Comparison of ENCODE assay signal across 15 cellular contexts in the genomic region with DNA sequence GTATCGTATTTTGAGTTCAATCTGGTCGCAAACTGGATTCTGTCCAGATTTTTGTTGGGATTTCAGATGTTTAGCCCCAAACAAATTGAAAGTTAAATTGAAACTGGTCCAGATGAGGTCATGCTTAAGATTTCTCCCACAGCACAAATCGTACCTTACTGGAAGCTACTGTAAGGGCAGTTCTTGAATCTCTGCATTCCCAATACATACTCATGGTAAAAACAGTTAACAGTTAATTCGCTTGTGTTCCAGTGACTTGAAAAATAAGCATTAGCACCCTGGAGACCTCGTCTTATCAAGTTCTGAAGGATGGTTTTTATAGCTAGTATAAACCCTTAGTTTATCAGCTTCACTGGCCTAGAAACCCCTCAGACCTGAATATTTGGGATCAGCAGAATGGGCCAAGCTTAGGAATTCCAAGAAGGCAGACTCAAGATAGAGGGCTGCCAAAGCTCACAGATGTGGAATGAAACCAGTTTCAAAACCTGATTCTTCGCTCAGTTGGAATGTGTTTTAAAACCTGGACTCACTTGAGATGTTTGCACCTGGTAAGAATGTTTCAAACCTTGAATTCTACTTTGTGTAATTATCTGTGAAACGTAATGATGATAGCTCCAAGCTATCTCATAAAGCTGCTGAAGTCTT.
A peak's percentile ranks its signal among the peaks of the same experiment; 100 is the strongest.
DNase-seq lines count a peak whose midpoint lies in the region; ATAC-seq and TF ChIP-seq lines count a peak whose summit lies in the region.
"Had no signal": no experiment of that assay in that cellular context is flagged by ENCODE, and none has a peak within 500 bp of the region (broad histone marks: within the 10 kb centered on the region; RNA-seq: fewer than 3 reads in every experiment).

No MANE protein-coding gene starts in this region.

- no peaks in the 10 kb centered on the region for H3K9me3 ChIP-seq in OCI-LY1 (ENCODE audit: low read length)
- H3K9me3 ChIP-seq: BLaER1 treated with 17β-estradiol and CSF1 and Interleukin-3, amounts not matched to agents 10 nM and 100 nM; prostate gland had no signal

- H3K27me3 ChIP-seq in OCI-LY1 (ENCODE audit: insufficient read depth, low read length) (no peaks in the 10 kb centered on the region), rectal smooth muscle tissue (ENCODE audit: control insufficient read depth, insufficient read depth, low read length) (no peaks in the 10 kb centered on the region)

- TF ChIP-seq CTCF in OCI-LY1 (IDR thresholded peaks at IDR 0.05; ENCODE audit: low read length) (no peak), fibroblast of the aortic adventitia (IDR thresholded peaks at IDR 0.05; ENCODE audit: insufficient read depth, low read length) (no peak)

- peaks cover 29% of the 10 kb centered on the region; the same call in 1 of the 2 replicates for H3K36me3 ChIP-seq in OCI-LY1 (ENCODE audit: insufficient read depth, low read length)
- no peaks in the 10 kb centered on the region for H3K36me3 ChIP-seq in rectal smooth muscle tissue (ENCODE audit: control insufficient read depth, insufficient read depth, low read length)
- H3K36me3 ChIP-seq: BLaER1 treated with 17β-estradiol and CSF1 and Interleukin-3, amounts not matched to agents 10 nM and 100 nM; prostate gland had no signal

- no peaks in the 10 kb centered on the region for H3K9me2 ChIP-seq in OCI-LY1 (ENCODE audit: low read depth, low read length)

- H4K20me1 ChIP-seq in OCI-LY1 (ENCODE audit: insufficient read depth, low read length): no peaks in the 10 kb centered on the region
- H4K20me1 ChIP-seq: BLaER1 treated with 17β-estradiol and CSF1 and Interleukin-3, amounts not matched to agents 10 nM and 100 nM had no signal

- DNase-seq in GM03348 (ENCODE audit: low spot score) (peak; percentile 21), fibroblast of the aortic adventitia (ENCODE audit: low read depth) (peak; percentile 70), ecto neural progenitor cell (ENCODE audit: low spot score) (no peak), NCI-H1417 (lab: John Stamatoyannopoulos, UW) (no peak)
- DNase-seq: activated CD4-positive, alpha-beta T cell treated with anti-CD3 and anti-CD28 coated beads, Interleukin-2, amount 50 U/mL, for 1 hour; GDM1; midbrain; OCI-M1; stimulated activated CD4-positive, alpha-beta T cell treated with anti-CD3 and anti-CD28 coated beads, Interleukin-4, amount 100 ng/mL, for 4 hours had no signal

- H3F3A ChIP-seq in OCI-LY1 (ENCODE audit: insufficient read depth, low read length): no peaks in the 10 kb centered on the region

- H3K4me3 ChIP-seq in OCI-LY1 (ENCODE audit: low read depth, low read length, poor library complexity, severe bottlenecking) (no peak overlapping the region), fibroblast of the aortic adventitia (ENCODE audit: low read depth, low read length) (no peak overlapping the region), rectal smooth muscle tissue (ENCODE audit: low read length) (no peak overlapping the region)
- H3K4me3 ChIP-seq: BLaER1 treated with 17β-estradiol and CSF1 and Interleukin-3, amounts not matched to agents 10 nM and 100 nM; prostate gland had no signal

- H3K4me1 ChIP-seq in OCI-LY1 (ENCODE audit: insufficient read depth, low read length, severe bottlenecking): peaks cover 90% of the 10 kb centered on the region
- peaks cover 18% of the 10 kb centered on the region for H3K4me1 ChIP-seq in rectal smooth muscle tissue (ENCODE audit: control insufficient read depth, insufficient read depth, low read length)
- H3K4me1 ChIP-seq: prostate gland had no signal

- ATAC-seq in HG03442 (IDR thresholded peaks at IDR 0.05; ENCODE audit: unreplicated experiment) (no peak), GM18909 (IDR thresholded peaks at IDR 0.05; ENCODE audit: poor library complexity, unreplicated experiment) (no peak)

- H2AFZ ChIP-seq in OCI-LY1 (ENCODE audit: low read length): no peak overlapping the region

- H3K79me2 ChIP-seq in OCI-LY1 (ENCODE audit: insufficient read depth, low read length): peaks cover 85% of the 10 kb centered on the region

- peak overlapping the region; percentile 51; the same call in 1 of the 2 replicates for H3K4me2 ChIP-seq in OCI-LY1 (ENCODE audit: low read length)
- H3K4me2 ChIP-seq: BLaER1 treated with 17β-estradiol and CSF1 and Interleukin-3, amounts not matched to agents 10 nM and 100 nM had no signal

- H3K9ac ChIP-seq in OCI-LY1 (ENCODE audit: low read length): no peak overlapping the region; the same call in 1 of the 2 replicates
- H3K9ac ChIP-seq in rectal smooth muscle tissue (ENCODE audit: low read length): no peak overlapping the region
- H3K9ac ChIP-seq: BLaER1 treated with 17β-estradiol and CSF1 and Interleukin-3, amounts not matched to agents 10 nM and 100 nM had no signal

- H3K27ac ChIP-seq in OCI-LY1 (ENCODE audit: low read depth, low read length, poor library complexity, severe bottlenecking) (peak overlapping the region; percentile 23), rectal smooth muscle tissue (ENCODE audit: low read depth, low read length) (peak overlapping the region; percentile 35)
- H3K27ac ChIP-seq: BLaER1 treated with 17β-estradiol and CSF1 and Interleukin-3, amounts not matched to agents 10 nM and 100 nM; prostate gland had no signal

Comparison
In these comparisons a context has a peak if more than half of its experiments do, and no peak if none do; other contexts are left out.
1. DNase-seq: peak in GM03348 (single experiment) and fibroblast of the aortic adventitia (single experiment); none in ecto neural progenitor cell (single experiment) and NCI-H1417 (0 of 3).